15 cellular contexts compared by ENCODE assay signal in genomic region chr7:30817060-30817770, GRCh38. TPM values are rescaled to one million over a fixed set of nuclear protein-coding genes. Genes with fewer than 3 reads are reported as not detected.
A peak's percentile ranks its signal among the peaks of the same experiment; 100 is the strongest.
DNase-seq lines count a peak whose midpoint lies in the region; ATAC-seq and TF ChIP-seq lines count a peak whose summit lies in the region.
"Had no signal": no experiment of that assay in that cellular context is flagged by ENCODE, and none has a peak within 500 bp of the region (broad histone marks: within the 10 kb centered on the region; RNA-seq: fewer than 3 reads in every experiment).

No MANE protein-coding gene starts in this region.

- no peak overlapping the region for H4K12ac ChIP-seq in trophoblast cell (ENCODE audit: low read depth, low read length)

- no peaks in the 10 kb centered on the region for H3K79me2 ChIP-seq in trophoblast cell (ENCODE audit: control insufficient read depth, insufficient read depth, low read length, poor library complexity)

- H3K4me2 ChIP-seq in mesenchymal stem cell (ENCODE audit: low read length, poor library complexity, severe bottlenecking), result no peak overlapping the region
- no peak overlapping the region for H3K4me2 ChIP-seq in trophoblast cell (ENCODE audit: low read length)

- peaks cover 3% of the 10 kb centered on the region for H3K4me1 Mint-ChIP-seq in endodermal cell
- H3K4me1 Mint-ChIP-seq: IgD-negative memory B cell had no signal

- H2BK5ac ChIP-seq in mesenchymal stem cell (ENCODE audit: low read depth, low read length, poor library complexity, severe bottlenecking) (no peak overlapping the region), trophoblast cell (ENCODE audit: low read depth, low read length, poor library complexity) (no peak overlapping the region)

- no peak overlapping the region for H3K4ac ChIP-seq in mesenchymal stem cell (ENCODE audit: low read depth in 1 of 2, low read length in 2 of 2)
- no peak overlapping the region for H3K4ac ChIP-seq in trophoblast cell (ENCODE audit: low read depth, low read length)

- H3K4me3 ChIP-seq in endodermal cell (ENCODE audit: low read length), result no peak overlapping the region
- H3K4me3 ChIP-seq in mesenchymal stem cell (ENCODE audit: insufficient read depth in 1 of 2, low read depth in 1 of 2, low read length in 2 of 2), result peak overlapping the region in 1 of 2 experiments; percentile 82
- no peak overlapping the region for H3K4me3 ChIP-seq in transverse colon
- H3K4me3 ChIP-seq in trophoblast cell (ENCODE audit: low read depth, low read length), result no peak overlapping the region
- H3K4me3 ChIP-seq: cardiac muscle cell had no signal

- H3K36me3 ChIP-seq in endodermal cell (ENCODE audit: control insufficient read depth, insufficient read depth, low read length) (no peaks in the 10 kb centered on the region), mesenchymal stem cell (ENCODE audit: control insufficient read depth in 1 of 2, insufficient read depth in 2 of 2, low read depth in 1 of 2, low read length in 2 of 2) (peaks cover 0 to 14% of the 10 kb centered on the region in 2 experiments), transverse colon (no peaks in the 10 kb centered on the region), trophoblast cell (ENCODE audit: control insufficient read depth in 1 of 2, insufficient read depth in 2 of 2, low read length in 2 of 2) (peaks cover 0 to 2% of the 10 kb centered on the region in 2 experiments)
- H3K36me3 ChIP-seq: cardiac muscle cell, neutrophil had no signal

- H2AK5ac ChIP-seq in mesenchymal stem cell (ENCODE audit: low read length, severe bottlenecking) (no peak overlapping the region), trophoblast cell (ENCODE audit: low read length) (no peak overlapping the region)

- peak; percentile 79 for DNase-seq in NCI-H226
- DNase-seq in endodermal cell, result no peak
- DNase-seq in mesenchymal stem cell, result no peak
- DNase-seq in transverse colon, result no peak
- no peak for DNase-seq in trophoblast cell
- no peak for DNase-seq in NCI-H1694 treated with DMSO at 0.1 percent for 48 hours (lab: John Stamatoyannopoulos, UW)
- DNase-seq: activated CD4-positive, alpha-beta T cell treated with anti-CD3 and anti-CD28 coated beads for 48 hours; COR-L47; NCI-H1694; stimulated activated naive CD4-positive, alpha-beta T cell treated with Interleukin-2 at 50 U/mL for 16 hours had no signal

- H3K4me1 ChIP-seq in endodermal cell (ENCODE audit: control insufficient read depth, insufficient read depth, low read length) (no peaks in the 10 kb centered on the region), mesenchymal stem cell (ENCODE audit: control insufficient read depth, insufficient read depth, low read depth, low read length) (peaks cover 9% of the 10 kb centered on the region), transverse colon (peaks cover 0 to 17% (median 7%) of the 10 kb centered on the region in 4 donors), trophoblast cell (ENCODE audit: control insufficient read depth in 1 of 2, insufficient read depth in 2 of 2, low read length in 2 of 2) (no peaks in the 10 kb centered on the region)

- TF ChIP-seq POLR2A in transverse colon (IDR thresholded peaks at IDR 0.05), result no peak
- no peak for TF ChIP-seq POLR2A in GM18505 (IDR thresholded peaks at IDR 0.05; ENCODE audit: borderline replicate concordance, extremely low read depth, insufficient read depth, insufficient read length)

- ATAC-seq in GM18505 (IDR thresholded peaks at IDR 0.05; ENCODE audit: unreplicated experiment) (no peak), GM19023 (IDR thresholded peaks at IDR 0.05; ENCODE audit: unreplicated experiment) (no peak)

- peaks cover 3% of the 10 kb centered on the region for H3K9me3 Mint-ChIP-seq in endodermal cell

- no peak overlapping the region for H4K91ac ChIP-seq in mesenchymal stem cell (ENCODE audit: low read length)
- no peak overlapping the region for H4K91ac ChIP-seq in trophoblast cell (ENCODE audit: low read depth, low read length)

- intact Hi-C loops in transverse colon (cut with DNase I; ENCODE audit: low total_unique reads), result no loop called here

- no peaks in the 10 kb centered on the region for H3K27me3 Mint-ChIP-seq in endodermal cell (ENCODE audit: insufficient read depth)
- H3K27me3 Mint-ChIP-seq: IgD-negative memory B cell had no signal

- in situ Hi-C loops in transverse colon (cut with MboI; ENCODE audit: low pct_ligation_motif_present in 1 of 4, low pct_unique_long_range_greater_than_20kb in 1 of 4, low sequenced_read_pairs in 3 of 4), result loop anchor here in 1 of 4 donors (25.0 kb wide), 1 partner anchor 295 kb away; no protein-coding TSS in a partner anchor

- no peak overlapping the region for H3K27ac Mint-ChIP-seq in endodermal cell

- H3K18ac ChIP-seq in mesenchymal stem cell (ENCODE audit: low read depth in 1 of 2, low read length in 2 of 2), result no peak overlapping the region
- no peak overlapping the region for H3K18ac ChIP-seq in trophoblast cell (ENCODE audit: low read length)

- H2BK15ac ChIP-seq in mesenchymal stem cell (ENCODE audit: low read depth, poor library complexity, severe bottlenecking), result no peak overlapping the region

- no peak overlapping the region for H3K14ac ChIP-seq in mesenchymal stem cell (ENCODE audit: low read length in 2 of 2)
- no peak overlapping the region for H3K14ac ChIP-seq in trophoblast cell (ENCODE audit: low read length)

- H3K9ac ChIP-seq in endodermal cell (ENCODE audit: extremely low read depth, low read length, poor library complexity, severe bottlenecking), result no peak overlapping the region
- peak overlapping the region; percentile 85 for H3K9ac ChIP-seq in mesenchymal stem cell (ENCODE audit: low read length)
- H3K9ac ChIP-seq in trophoblast cell (ENCODE audit: low read length), result no peak overlapping the region

- H2BK120ac ChIP-seq in mesenchymal stem cell (ENCODE audit: low read depth, low read length) (no peak overlapping the region), trophoblast cell (ENCODE audit: insufficient read depth, low read length, poor library complexity) (no peak overlapping the region)

- no peaks in the 10 kb centered on the region for H3K36me3 Mint-ChIP-seq in endodermal cell (ENCODE audit: low read depth)
- H3K36me3 Mint-ChIP-seq: IgD-negative memory B cell had no signal

- no peaks in the 10 kb centered on the region for H3K9me3 ChIP-seq in endodermal cell (ENCODE audit: control insufficient read depth, low read length)
- no peaks in the 10 kb centered on the region for H3K9me3 ChIP-seq in mesenchymal stem cell (ENCODE audit: control insufficient read depth, low read length)
- no peaks in the 10 kb centered on the region for H3K9me3 ChIP-seq in transverse colon
- peaks cover 2% of the 10 kb centered on the region for H3K9me3 ChIP-seq in trophoblast cell (ENCODE audit: insufficient read depth, low read depth, low read length)
- H3K9me3 ChIP-seq: neutrophil had no signal

- TF ChIP-seq CTCF in endodermal cell (conservative IDR thresholded peaks at IDR 0.05) (peak; percentile 13), transverse colon (IDR thresholded peaks at IDR 0.05) (no peak)

- no peak overlapping the region for H2AFZ ChIP-seq in mesenchymal stem cell (ENCODE audit: low read depth, low read length)
- no peak overlapping the region for H2AFZ ChIP-seq in trophoblast cell (ENCODE audit: insufficient read depth, low read length, poor library complexity)

- H2BK12ac ChIP-seq in mesenchymal stem cell (ENCODE audit: low read length in 2 of 2) (no peak overlapping the region), trophoblast cell (ENCODE audit: low read length) (no peak overlapping the region)

- H3K79me1 ChIP-seq in mesenchymal stem cell (replicated peaks; ENCODE audit: low read length, poor library complexity, severe bottlenecking), result peaks cover 26% of the 10 kb centered on the region
- H3K79me1 ChIP-seq in trophoblast cell (ENCODE audit: low read length), result no peaks in the 10 kb centered on the region

- H3K23ac ChIP-seq in mesenchymal stem cell (ENCODE audit: low read length in 2 of 2) (no peak overlapping the region), trophoblast cell (ENCODE audit: low read length) (no peak overlapping the region)

- H4K8ac ChIP-seq in mesenchymal stem cell (ENCODE audit: low read length) (no peak overlapping the region), trophoblast cell (ENCODE audit: low read depth, low read length) (no peak overlapping the region)

- H3K4me3 Mint-ChIP-seq in endodermal cell, result no peak overlapping the region
- H3K4me3 Mint-ChIP-seq: IgD-negative memory B cell had no signal

- no peak for TF ChIP-seq EP300 in transverse colon (IDR thresholded peaks at IDR 0.05; ENCODE audit: low read depth)

- 93 to 94% methylated on average over 3 to 9 of the region's 9 CpGs for WGBS in endodermal cell (ENCODE audit: insufficient coverage in 1 of 2, insufficient read length in 1 of 2), 2 experiments
- 95% methylated on average over 8 of the region's 9 CpGs for WGBS in mesenchymal stem cell
- WGBS in transverse colon (ENCODE audit: low coverage in 1 of 2), 2 donors, result 71 to 90% methylated on average over 1 to 9 of the region's 9 CpGs
- no CpG with 5 or more reads among the region's 9 CpGs for WGBS in trophoblast cell (ENCODE audit: extremely low coverage, insufficient coverage, insufficient read length)

- H3K27me3 ChIP-seq in endodermal cell (ENCODE audit: control insufficient read depth, insufficient read depth, low read length, poor library complexity, severe bottlenecking) (no peaks in the 10 kb centered on the region), mesenchymal stem cell (ENCODE audit: control insufficient read depth in 1 of 2, insufficient read depth in 1 of 2, low read length in 2 of 2) (no peaks in the 10 kb centered on the region), transverse colon (no peaks in the 10 kb centered on the region), trophoblast cell (ENCODE audit: insufficient read depth, low read length) (no peaks in the 10 kb centered on the region)
- H3K27me3 ChIP-seq: cardiac muscle cell, neutrophil had no signal

- H3K27ac ChIP-seq in endodermal cell (ENCODE audit: low read depth, low read length) (no peak overlapping the region), mesenchymal stem cell (ENCODE audit: low read length, poor library complexity, severe bottlenecking) (no peak overlapping the region), transverse colon (peak overlapping the region; percentile 8 to 75 (median 67)), trophoblast cell (ENCODE audit: low read depth, low read length) (no peak overlapping the region)
- H3K27ac ChIP-seq: cardiac muscle cell, neutrophil had no signal

RNA-seq across cellular contexts. Expression of gene MINDY4, which starts 46.0 kb away (rescaled TPM):
- 1 to 10 TPM; 7.2 to 8.1 TPM for total RNA-seq in endodermal cell
- 4.4 TPM for polyA plus RNA-seq in endodermal cell (2013, experiment 1 of 2)
- polyA plus RNA-seq in endodermal cell (2013, experiment 2 of 2), result 4.1 TPM
- 2.6 TPM for polyA plus RNA-seq in mesenchymal stem cell (2013, experiment 1 of 2)
- 2.8 TPM for polyA plus RNA-seq in mesenchymal stem cell (2013, experiment 2 of 2)
- 10 to 100 TPM in 1 of 4 donors, 1 to 10 TPM in 3; 4.6 to 14.1 (median 6.8) TPM for total RNA-seq in transverse colon
- polyA plus RNA-seq in trophoblast cell (2013), result 2.8 and 3.4 TPM in 2 replicates

Comparison
In these comparisons a context has a peak if more than half of its experiments do, and no peak if none do; other contexts are left out.
1. H3K27ac ChIP-seq: peak in transverse colon (4 of 4); none in endodermal cell (single experiment), mesenchymal stem cell (single experiment) and trophoblast cell (single experiment).